In the genomic region with DNA sequence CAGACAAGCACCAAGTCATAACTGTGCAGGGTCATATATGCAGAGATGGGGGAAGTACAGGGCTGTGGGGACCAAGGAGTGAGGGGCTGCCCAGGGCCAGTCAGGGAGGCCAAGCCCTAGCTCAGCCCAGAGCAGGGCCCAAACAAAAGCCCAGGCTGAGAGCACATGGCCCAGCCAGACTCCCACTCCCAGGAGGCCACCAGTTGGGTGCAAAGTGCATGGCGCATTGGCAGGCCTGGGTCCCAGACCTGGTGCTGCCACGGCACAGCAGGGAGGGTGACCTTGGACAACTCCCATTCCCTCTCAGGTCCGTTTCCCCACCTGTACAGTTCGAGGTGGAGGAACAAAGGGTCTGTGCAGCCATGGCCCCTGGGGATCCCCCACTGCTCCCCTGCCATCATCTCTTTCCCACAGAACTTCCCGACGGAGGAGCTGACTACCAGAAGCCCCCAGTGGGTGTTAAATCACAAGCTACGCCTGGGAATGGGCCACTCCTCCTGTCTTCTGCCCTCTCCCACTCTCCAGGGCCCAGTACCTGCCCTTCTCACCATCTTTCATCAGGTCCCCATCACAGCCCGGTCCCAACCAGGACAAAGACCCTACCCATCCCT, we compare ENCODE assay signal across 8 cellular contexts. TPM values are rescaled to one million over a fixed set of nuclear protein-coding genes. Genes with fewer than 3 reads are reported as not detected.
DNase-seq lines count a peak whose midpoint lies in the region; ATAC-seq and TF ChIP-seq lines count a peak whose summit lies in the region.

No MANE protein-coding gene starts in this region.

- H3K4me1 ChIP-seq in heart right ventricle, result peaks cover 0 to 14% (median 4%) of the 10 kb centered on the region in 9 donors

- H3K4me3 ChIP-seq in HFF-Myc (replicated peaks; ENCODE audit: low read depth, low read length), result peak overlapping the region; percentile 77
- peak overlapping the region; percentile 34 to 75 (median 66) for H3K4me3 ChIP-seq in heart right ventricle

- CTCF ChIA-PET in activated CD8-positive, alpha-beta memory T cell treated with anti-CD3 and anti-CD28 coated beads, Interleukin-2, amount 10 ng/mL, durations not matched to agents 7 days and 5 days (lab: Charles Lee), result interaction anchor here (0.6 to 1.5 kb wide), 4 partner anchors 8 to 27 kb away, joined by 3 to 4 read pairs (median 3); a partner anchor contains a TSS

- H3K27ac Mint-ChIP-seq in activated CD8-positive, alpha-beta memory T cell treated with anti-CD3 and anti-CD28 coated beads, Interleukin-2, amount 10 ng/mL, durations not matched to agents 7 days and 5 days, result peak overlapping the region; percentile 92

- no peak for TF ChIP-seq CTCF in C4-2B (conservative IDR thresholded peaks at IDR 0.05)
- TF ChIP-seq CTCF in HFF-Myc (IDR thresholded peaks at IDR 0.05; ENCODE audit: low read depth, low read length, missing control alignments), result no peak
- no peak for TF ChIP-seq CTCF in heart right ventricle (IDR thresholded peaks at IDR 0.05)

- H3K27me3 ChIP-seq in heart right ventricle, result no peaks in the 10 kb centered on the region

- peak overlapping the region; percentile 89 for H3K4me3 Mint-ChIP-seq in activated CD8-positive, alpha-beta memory T cell treated with anti-CD3 and anti-CD28 coated beads, Interleukin-2, amount 10 ng/mL, durations not matched to agents 7 days and 5 days

- H3K27me3 Mint-ChIP-seq in activated CD8-positive, alpha-beta memory T cell treated with anti-CD3 and anti-CD28 coated beads, Interleukin-2, amount 10 ng/mL, durations not matched to agents 7 days and 5 days, result no peaks in the 10 kb centered on the region

- peaks cover 18% of the 10 kb centered on the region for H3K4me1 Mint-ChIP-seq in activated CD8-positive, alpha-beta memory T cell treated with anti-CD3 and anti-CD28 coated beads, Interleukin-2, amount 10 ng/mL, durations not matched to agents 7 days and 5 days

- H3K27ac ChIP-seq in C4-2B (peak overlapping the region; percentile 69), heart right ventricle (peak overlapping the region in 7 of 10 donors; percentile 1 to 52 (median 28))

- 32 to 38% methylated on average over 8 of the region's 8 CpGs for WGBS in heart right ventricle, 2 donors

- DNase-seq in HFF-Myc (ENCODE audit: extremely low read depth, low read depth) (no peak), heart right ventricle (no peak), sciatic nerve (ENCODE audit: low spot score) (no peak), NOMO-1 treated with DMSO at 0.1 percent for 48 hours (lab: John Stamatoyannopoulos, UW; ENCODE audit: unreplicated experiment) (no peak), putamen (ENCODE audit: low spot score) (no peak)
- DNase-seq in activated CD8-positive, alpha-beta memory T cell treated with anti-CD3 and anti-CD28 coated beads, Interleukin-2, amount 10 ng/mL, durations not matched to agents 7 days and 5 days, result peak; percentile 42

- H3K9me3 ChIP-seq in heart right ventricle, result no peaks in the 10 kb centered on the region

- intact Hi-C loops in heart right ventricle (cut with DNase I), result no loop called here
- intact Hi-C loops in sciatic nerve (cut with DNase I), result no loop called here

- no peak for ATAC-seq in activated CD8-positive, alpha-beta memory T cell treated with anti-CD3 and anti-CD28 coated beads, Interleukin-2, amount 10 ng/mL, durations not matched to agents 7 days and 5 days
- ATAC-seq in heart right ventricle, result peak in 7 of 8 donors; percentile 8 to 48 (median 19)
- ATAC-seq in sciatic nerve, result peak; percentile 27
- ATAC-seq in HG03025 (IDR thresholded peaks at IDR 0.05; ENCODE audit: low FRiP score, unreplicated experiment), result no peak

- H3K9me3 Mint-ChIP-seq in activated CD8-positive, alpha-beta memory T cell treated with anti-CD3 and anti-CD28 coated beads, Interleukin-2, amount 10 ng/mL, durations not matched to agents 7 days and 5 days (ENCODE audit: low read depth), result no peaks in the 10 kb centered on the region

- H3K36me3 Mint-ChIP-seq in activated CD8-positive, alpha-beta memory T cell treated with anti-CD3 and anti-CD28 coated beads, Interleukin-2, amount 10 ng/mL, durations not matched to agents 7 days and 5 days, result peaks cover 2% of the 10 kb centered on the region

- H3K36me3 ChIP-seq in heart right ventricle, result no peaks in the 10 kb centered on the region

RNA-seq across cellular contexts. Expression of a gene that starts 0.6 kb away (rescaled TPM):
- 10 to 100 TPM; 43.4 to 44.8 TPM for total RNA-seq in activated CD8-positive, alpha-beta memory T cell treated with anti-CD3 and anti-CD28 coated beads, Interleukin-2, amount 10 ng/mL, durations not matched to agents 7 days and 5 days
- total RNA-seq in heart right ventricle (10 to 100 TPM; 14.9 to 27.3 (median 21.0) TPM), sciatic nerve (17.7 TPM)
- polyA plus RNA-seq in heart right ventricle, result 10 to 100 TPM; 13.8 to 16.5 TPM

RNA-seq across cellular contexts. Expression of a gene that starts 23.1 kb away (rescaled TPM):
- 10 to 100 TPM; 46.6 to 61.2 TPM for total RNA-seq in activated CD8-positive, alpha-beta memory T cell treated with anti-CD3 and anti-CD28 coated beads, Interleukin-2, amount 10 ng/mL, durations not matched to agents 7 days and 5 days
- 10 to 100 TPM; 39.2 to 59.4 (median 45.9) TPM for total RNA-seq in heart right ventricle
- polyA plus RNA-seq in heart right ventricle, result 10 to 100 TPM in 1 of 2 donors, 1 to 10 TPM in 1; 9.7 to 32.2 TPM
- 28.4 TPM for total RNA-seq in sciatic nerve

RNA-seq across cellular contexts. Expression of a gene that starts 26.7 kb away (rescaled TPM):
- 10 to 100 TPM; 57.5 to 62.9 TPM for total RNA-seq in activated CD8-positive, alpha-beta memory T cell treated with anti-CD3 and anti-CD28 coated beads, Interleukin-2, amount 10 ng/mL, durations not matched to agents 7 days and 5 days
- total RNA-seq in heart right ventricle, result 10 to 100 TPM; 32.0 to 77.9 (median 38.0) TPM
- polyA plus RNA-seq in heart right ventricle, result 10 to 100 TPM; 41.4 to 46.9 TPM
- 45.4 TPM for total RNA-seq in sciatic nerve

Comparison
In these comparisons a context has a peak if more than half of its experiments do, and no peak if none do; other contexts are left out.
1. ATAC-seq: peak in heart right ventricle (7 of 8) and sciatic nerve (single experiment); none in activated CD8-positive, alpha-beta memory T cell treated with anti-CD3 and anti-CD28 coated beads, Interleukin-2, amount 10 ng/mL, durations not matched to agents 7 days and 5 days (single experiment) and HG03025 (single experiment).